In the genomic region with DNA sequence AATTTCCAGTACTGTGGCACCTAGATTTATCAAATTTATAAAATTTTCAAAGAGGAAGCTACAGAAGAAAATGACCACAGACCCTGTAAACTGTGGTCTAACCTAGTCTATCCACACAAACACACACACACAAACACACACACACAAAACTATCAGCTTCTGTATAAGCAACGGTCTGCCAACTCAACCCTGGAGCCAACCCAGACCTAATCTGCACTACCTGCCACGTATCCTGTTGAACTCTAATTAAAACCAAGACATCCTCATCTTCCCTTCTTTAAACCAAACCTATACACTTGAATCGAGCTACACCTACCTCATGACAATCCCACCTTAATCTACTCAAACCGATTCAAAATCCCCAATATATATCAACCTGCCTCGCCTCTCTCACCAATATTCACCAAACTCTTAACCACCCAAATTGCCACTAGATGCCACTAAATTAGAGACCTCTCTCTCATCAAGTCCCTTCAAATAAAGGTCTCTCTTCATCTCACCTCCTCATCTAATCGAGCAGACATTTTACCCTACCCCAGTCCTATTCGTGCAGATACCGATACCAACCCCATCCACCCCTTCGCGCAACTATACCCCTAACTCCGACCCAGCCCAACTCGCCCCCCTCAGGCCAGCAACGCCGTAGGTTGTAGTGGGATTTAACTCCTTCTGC, we compare ENCODE assay signal across 9 cellular contexts. TPM values are rescaled to one million over a fixed set of nuclear protein-coding genes. Genes with fewer than 3 reads are reported as not detected.
DNase-seq lines count a peak whose midpoint lies in the region; ATAC-seq and TF ChIP-seq lines count a peak whose summit lies in the region.
"Had no signal": no experiment of that assay in that cellular context is flagged by ENCODE, and none has a peak within 500 bp of the region (broad histone marks: within the 10 kb centered on the region; RNA-seq: fewer than 3 reads in every experiment).

No MANE protein-coding gene starts in this region.

- H3K4me3 Mint-ChIP-seq in nephron progenitor cell: no peak overlapping the region

- CTCF ChIA-PET in A673 (lab: Charles Lee): interaction anchor here (0.8 to 2.0 kb wide), 8 partner anchors 16 to 108 kb away, joined by 3 to 26 read pairs (median 8); no protein-coding TSS in a partner anchor

- H3K79me2 ChIP-seq in GM23248 (ENCODE audit: insufficient read depth): peaks cover 91% of the 10 kb centered on the region

- peaks cover 18% of the 10 kb centered on the region; the same call in 1 of the 2 replicates for H4K20me1 ChIP-seq in GM23248 (ENCODE audit: insufficient read depth)

- H3K4me1 ChIP-seq in A673 (ENCODE audit: insufficient read depth, low read length, poor library complexity, severe bottlenecking) (peaks cover 18% of the 10 kb centered on the region), GM23248 (ENCODE audit: insufficient read depth) (peaks cover 30% of the 10 kb centered on the region)

- peak overlapping the region; percentile 77 for H2AFZ ChIP-seq in GM23248

- H3K9me3 ChIP-seq in A673 (ENCODE audit: low read depth, low read length, poor library complexity, severe bottlenecking) (no peaks in the 10 kb centered on the region), GM23248 (ENCODE audit: low read depth) (no peaks in the 10 kb centered on the region)

- H3K4me3 ChIP-seq in A673 (ENCODE audit: low read depth, low read length, poor library complexity, severe bottlenecking): peak overlapping the region; percentile 64
- peak overlapping the region; percentile 98 for H3K4me3 ChIP-seq in GM23248
- peak overlapping the region; percentile 65 for H3K4me3 ChIP-seq in lower leg skin (ENCODE audit: low read depth, poor library complexity, severe bottlenecking)

- no peak overlapping the region for H3K27ac Mint-ChIP-seq in nephron progenitor cell

- peak overlapping the region; percentile 94 for H3K27ac ChIP-seq in A673 (ENCODE audit: low read depth, low read length, poor library complexity, severe bottlenecking)
- H3K27ac ChIP-seq in GM23248: peak overlapping the region; percentile 93

- H3K9me3 Mint-ChIP-seq in nephron progenitor cell: no peaks in the 10 kb centered on the region

- intact Hi-C loops in A673 (cut with micrococcal nuclease; ENCODE audit: unreplicated experiment) (no loop called here), lower leg skin (cut with DNase I; ENCODE audit: low total_unique reads) (no loop called here)

- ATAC-seq in HG02588 (IDR thresholded peaks at IDR 0.05; ENCODE audit: unreplicated experiment) (no peak), HG02885 (IDR thresholded peaks at IDR 0.05; ENCODE audit: poor library complexity, unreplicated experiment) (no peak)

- TF ChIP-seq CTCF in A673 (conservative IDR thresholded peaks at IDR 0.05; ENCODE audit: low read depth, low read length): peak; percentile 41
- no peak for TF ChIP-seq CTCF in lower leg skin (IDR thresholded peaks at IDR 0.05)
- TF ChIP-seq CTCF in nephron progenitor cell (IDR thresholded peaks at IDR 0.05): no peak

- peaks cover 15% of the 10 kb centered on the region for H3F3A ChIP-seq in GM23248 (ENCODE audit: insufficient read depth)

- in situ Hi-C loops in GM23248 (cut with MboI): no loop called here

- H3K27me3 Mint-ChIP-seq in nephron progenitor cell (ENCODE audit: low read depth, poor library complexity): no peaks in the 10 kb centered on the region

- peak overlapping the region; percentile 94 for H3K9ac ChIP-seq in GM23248

- DNase-seq in A673 (ENCODE audit: low spot score) (no peak), GM23248 (peak; percentile 30), astrocyte of the hippocampus (ENCODE audit: low read depth, low spot score) (peak; percentile 28), lower leg skin (ENCODE audit: low spot score in 2 of 2) (peak in 1 of 2 donors; percentile 53), nephron progenitor cell (no peak), DMS79 (lab: John Stamatoyannopoulos, UW) (no peak)

- POLR2A ChIA-PET in A673 (lab: Charles Lee; ENCODE audit: low non-redundant PET): interaction anchor here (1.4 kb wide), 1 partner anchor 23 kb away, joined by 11 read pairs; no protein-coding TSS in a partner anchor

- H3K9me2 ChIP-seq in GM23248 (ENCODE audit: insufficient read depth): no peaks in the 10 kb centered on the region

- H3K27me3 ChIP-seq in A673 (replicated peaks; ENCODE audit: insufficient read depth, low read depth, low read length, poor library complexity): no peaks in the 10 kb centered on the region
- H3K27me3 ChIP-seq in GM23248 (replicated peaks; ENCODE audit: insufficient read depth): no peaks in the 10 kb centered on the region

- peak overlapping the region; percentile 98 for H3K4me2 ChIP-seq in GM23248 (ENCODE audit: unreplicated experiment)

- BruUV-seq in A673 (replicated peaks; lab: Mats Ljungman, UMichigan): TSS peak; percentile 72

- peaks cover 6% of the 10 kb centered on the region for H3K4me1 Mint-ChIP-seq in nephron progenitor cell

- H3K36me3 ChIP-seq in A673 (ENCODE audit: insufficient read depth, low read length, poor library complexity, severe bottlenecking): peaks cover 60% of the 10 kb centered on the region
- H3K36me3 ChIP-seq in GM23248 (ENCODE audit: low read depth): peaks cover 44% of the 10 kb centered on the region

- TF ChIP-seq POLR2A in lower leg skin (IDR thresholded peaks at IDR 0.05): no peak

- 4 to 5% methylated on average over 14 of the region's 14 CpGs for WGBS in GM23248 (ENCODE audit: low coverage in 1 of 2, low lambda C conversion rate in 2 of 2, missing lambda C conversion rate in 2 of 2), 2 experiments
- 0 to 1% methylated on average over 14 of the region's 14 CpGs for WGBS in lower leg skin, 2 donors

- H3K36me3 Mint-ChIP-seq in nephron progenitor cell (ENCODE audit: low read depth): peaks cover 50% of the 10 kb centered on the region

RNA-seq across cellular contexts. Expression of gene ACIN1, which starts 0.8 kb away (rescaled TPM):
- 325 and 339 TPM in 2 replicates for total RNA-seq in A673 (2021)
- 61.0 and 63.7 TPM in 2 replicates for total RNA-seq in GM23248 (2014; rRNA removed; shearing (Covaris generic))
- polyA plus RNA-seq in GM23248 (2016; fragmentation: Nextera tagmentation; extraction: Ambion mirVana): 28.8 and 35.5 TPM in 2 replicates
- total RNA-seq in lower leg skin: 10 to 100 TPM; 52.7 to 97.5 (median 79.8) TPM

RNA-seq across cellular contexts. Expression of gene C14orf119, which starts 1.2 kb away (rescaled TPM):
- total RNA-seq in A673 (2021) (50.3 and 54.5 TPM in 2 replicates), lower leg skin (10 to 100 TPM; 14.5 to 29.8 (median 19.7) TPM)
- 48.7 and 55.5 TPM in 2 replicates for total RNA-seq in GM23248 (2014; rRNA removed; shearing (Covaris generic))
- 157 and 166 TPM in 2 replicates for polyA plus RNA-seq in GM23248 (2016; fragmentation: Nextera tagmentation; extraction: Ambion mirVana)

RNA-seq across cellular contexts. Expression of gene CIROP, which starts 10.7 kb away (rescaled TPM):
- total RNA-seq in A673 (2021): not detected in 2 replicates
- not detected in 2 replicates for total RNA-seq in GM23248 (2014; rRNA removed; shearing (Covaris generic))
- 0.09 TPM in 1 of 2 replicates, not detected in the other for polyA plus RNA-seq in GM23248 (2016; fragmentation: Nextera tagmentation; extraction: Ambion mirVana)
- not detected for total RNA-seq in lower leg skin
- total RNA-seq: lung microvascular endothelial cell had no signal

RNA-seq across cellular contexts. Expression of gene CEBPE, which starts 24.9 kb away (rescaled TPM):
- not detected in 2 replicates for total RNA-seq in A673 (2021)
- not detected in 2 replicates for total RNA-seq in GM23248 (2014; rRNA removed; shearing (Covaris generic))
- polyA plus RNA-seq in GM23248 (2016; fragmentation: Nextera tagmentation; extraction: Ambion mirVana): not detected in 2 replicates
- not detected for total RNA-seq in lower leg skin
- total RNA-seq: lung microvascular endothelial cell had no signal

RNA-seq across cellular contexts. Expression of gene CDH24, which starts 36.8 kb away (rescaled TPM):
- total RNA-seq in A673 (2021) (44.8 and 47.0 TPM in 2 replicates), lower leg skin (1 to 10 TPM; 3.0 to 4.9 (median 3.9) TPM)
- total RNA-seq in GM23248 (2014; rRNA removed; shearing (Covaris generic)): 3.8 and 5.6 TPM in 2 replicates
- 1.0 and 1.5 TPM in 2 replicates for polyA plus RNA-seq in GM23248 (2016; fragmentation: Nextera tagmentation; extraction: Ambion mirVana)

Comparison
In these comparisons a context has a peak if more than half of its experiments do, and no peak if none do; other contexts are left out.
1. DNase-seq: peak in GM23248 (single experiment) and astrocyte of the hippocampus (single experiment); none in A673 (single experiment), nephron progenitor cell (single experiment) and DMS79 (single experiment).
2. Peak in every context shown above with its lines, with median percentiles within 50 percentile points of each other: H3K4me3 ChIP-seq.